In genomic region chr12:112148031-112148513, GRCh38 we compare ENCODE assay signal across 12 cellular contexts. TPM values are rescaled to one million over a fixed set of nuclear protein-coding genes. Genes with fewer than 3 reads are reported as not detected.
DNase-seq lines count a peak whose midpoint lies in the region; ATAC-seq and TF ChIP-seq lines count a peak whose summit lies in the region.
"Had no signal": no experiment of that assay in that cellular context is flagged by ENCODE, and none has a peak within 500 bp of the region (broad histone marks: within the 10 kb centered on the region; RNA-seq: fewer than 3 reads in every experiment).

No MANE protein-coding gene starts in this region.

- no peak overlapping the region for H3K4me3 Mint-ChIP-seq in endothelial cell (ENCODE audit: unreplicated experiment)

- peaks cover 25% of the 10 kb centered on the region for H3K4me1 Mint-ChIP-seq in endothelial cell (ENCODE audit: unreplicated experiment)

- peaks cover 2% of the 10 kb centered on the region for H3K27me3 Mint-ChIP-seq in endothelial cell (ENCODE audit: unreplicated experiment)

- no peak for TF ChIP-seq CTCF in endothelial cell (IDR thresholded peaks at IDR 0.05; ENCODE audit: unreplicated experiment)

- H3K36me3 Mint-ChIP-seq in endothelial cell (ENCODE audit: low read depth, unreplicated experiment), result peaks cover 28% of the 10 kb centered on the region

- no peak for ATAC-seq in GM18868 (IDR thresholded peaks at IDR 0.05; ENCODE audit: unreplicated experiment)
- ATAC-seq in GM19397 (IDR thresholded peaks at IDR 0.05; ENCODE audit: unreplicated experiment), result no peak
- ATAC-seq: sciatic nerve had no signal

- no peak overlapping the region for H3K4me3 ChIP-seq in skeletal muscle cell (ENCODE audit: low read depth, low read length)
- H3K4me3 ChIP-seq: lung had no signal

- no peaks in the 10 kb centered on the region for H3K9me3 Mint-ChIP-seq in endothelial cell (ENCODE audit: unreplicated experiment)

- peak; percentile 27 for DNase-seq in NCI-H82 (lab: John Stamatoyannopoulos, UW)
- DNase-seq in NCI-H82 treated with DMSO at 0.1 percent for 48 hours (lab: John Stamatoyannopoulos, UW; ENCODE audit: unreplicated experiment), result no peak
- peak; percentile 75 for DNase-seq in LHCN-M2 (ENCODE audit: low read depth)
- DNase-seq in endothelial cell (ENCODE audit: low spot score), result no peak
- DNase-seq in skeletal muscle cell (ENCODE audit: low read depth), result peak; percentile 28
- DNase-seq in COLO668 (lab: John Stamatoyannopoulos, UW; ENCODE audit: unreplicated experiment), result no peak
- DNase-seq: activated naive CD4-positive, alpha-beta T cell treated with Interleukin-2 at 50 U/mL for 16 hours; Kasumi-1 had no signal

- peak overlapping the region; percentile 78 for H3K27ac Mint-ChIP-seq in endothelial cell (ENCODE audit: unreplicated experiment)

RNA-seq across cellular contexts. Expression of gene TRAFD1, which starts 22.7 kb away (rescaled TPM):
- total RNA-seq in LHCN-M2 (2014; rRNA removed) (22.9 and 29.0 TPM in 2 replicates), endothelial cell (ENCODE audit: unreplicated experiment) (38.8 TPM)
- polyA plus RNA-seq in LHCN-M2 (2012), result 21.8 TPM

RNA-seq across cellular contexts. Expression of gene NAA25, which starts 39.5 kb away (rescaled TPM):
- total RNA-seq in LHCN-M2 (2014; rRNA removed) (16.7 and 22.4 TPM in 2 replicates), endothelial cell (ENCODE audit: unreplicated experiment) (23.4 TPM)
- polyA plus RNA-seq in LHCN-M2 (2012), result 4.6 TPM

Comparison
In these comparisons a context has a peak if more than half of its experiments do, and no peak if none do; other contexts are left out.
1. DNase-seq: peak in NCI-H82 (single experiment), LHCN-M2 (single experiment) and skeletal muscle cell (single experiment); none in NCI-H82 treated with DMSO at 0.1 percent for 48 hours (single experiment), endothelial cell (single experiment) and COLO668 (single experiment).